Comparison of ENCODE assay signal across 8 cellular contexts in the genomic region with DNA sequence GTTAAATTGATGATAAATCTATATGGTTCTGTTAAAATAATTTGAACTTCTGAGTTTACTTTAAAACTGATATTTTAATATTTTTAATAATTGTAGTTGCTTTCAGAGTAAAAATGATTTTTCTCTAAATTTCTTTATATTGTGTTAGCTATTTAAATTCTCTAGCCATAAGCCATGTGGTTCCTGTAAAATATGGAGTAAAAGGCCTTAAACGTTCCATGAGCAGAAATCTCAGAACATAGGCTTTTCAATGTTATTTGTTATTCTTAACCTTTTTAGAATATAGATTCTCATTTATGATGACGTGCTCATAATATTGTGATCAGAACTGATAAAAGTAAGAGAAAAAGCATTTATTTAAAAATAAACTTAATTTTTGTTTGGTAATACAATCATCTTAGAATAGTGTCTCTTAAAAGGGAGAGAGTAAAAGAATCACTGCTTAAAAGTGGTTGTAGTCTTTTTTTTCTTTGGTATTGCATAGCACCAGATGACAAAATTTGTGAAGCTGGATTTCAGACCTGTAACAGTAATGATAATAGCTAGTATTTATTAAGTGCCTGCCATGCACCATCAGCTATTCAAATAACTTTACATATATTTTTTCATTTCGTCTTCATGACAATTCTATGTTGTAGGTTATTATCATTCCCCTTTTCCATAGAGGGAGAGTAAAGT.
DNase-seq lines count a peak whose midpoint lies in the region; FAIRE-seq and TF ChIP-seq lines count a peak whose summit lies in the region.

No MANE protein-coding gene starts in this region.

- H3K27me3 ChIP-seq in rectal smooth muscle tissue (ENCODE audit: control insufficient read depth, insufficient read depth, low read length) = no peaks in the 10 kb centered on the region

- peaks cover 34% of the 10 kb centered on the region for H3K4me1 Mint-ChIP-seq in activated naive CD4-positive, alpha-beta T cell treated with anti-CD3 and anti-CD28 coated beads, Interleukin-2, amount 10 ng/mL, durations not matched to agents 7 days and 5 days

- H3K36me3 ChIP-seq in rectal smooth muscle tissue (ENCODE audit: control insufficient read depth, insufficient read depth, low read length) = no peaks in the 10 kb centered on the region

- H3K27ac ChIP-seq in rectal smooth muscle tissue (ENCODE audit: low read depth, low read length) = peak overlapping the region; percentile 98

- H3K27ac Mint-ChIP-seq in activated naive CD4-positive, alpha-beta T cell treated with anti-CD3 and anti-CD28 coated beads, Interleukin-2, amount 10 ng/mL, durations not matched to agents 7 days and 5 days = no peak overlapping the region

- H3K9me3 Mint-ChIP-seq in activated naive CD4-positive, alpha-beta T cell treated with anti-CD3 and anti-CD28 coated beads, Interleukin-2, amount 10 ng/mL, durations not matched to agents 7 days and 5 days = no peaks in the 10 kb centered on the region

- peaks cover 23% of the 10 kb centered on the region for H3K27me3 Mint-ChIP-seq in activated naive CD4-positive, alpha-beta T cell treated with anti-CD3 and anti-CD28 coated beads, Interleukin-2, amount 10 ng/mL, durations not matched to agents 7 days and 5 days

- peak; percentile 30 for DNase-seq in RKO (ENCODE audit: low spot score)
- DNase-seq in fibroblast of pulmonary artery (ENCODE audit: low read depth) = no peak
- no peak for DNase-seq in anterior cingulate cortex (lab: John Stamatoyannopoulos, UW)
- no peak for DNase-seq in GM19239 (ENCODE audit: insufficient read length, low spot score)
- DNase-seq in islet precursor cell = no peak
- no peak for DNase-seq in activated naive CD4-positive, alpha-beta T cell treated with anti-CD3 and anti-CD28 coated beads, Interleukin-2, amount 10 ng/mL, durations not matched to agents 7 days and 5 days

- peak; percentile 84 for FAIRE-seq in G401.6 (lab: Jason Lieb, UNC)
- no peak for FAIRE-seq in GM19239 (lab: Jason Lieb, UNC)

- H3K4me3 ChIP-seq in fibroblast of pulmonary artery (replicated peaks; ENCODE audit: low read depth, low read length) (peak overlapping the region; percentile 98), rectal smooth muscle tissue (ENCODE audit: low read length) (peak overlapping the region; percentile 98)

- no peaks in the 10 kb centered on the region for H3K36me3 Mint-ChIP-seq in activated naive CD4-positive, alpha-beta T cell treated with anti-CD3 and anti-CD28 coated beads, Interleukin-2, amount 10 ng/mL, durations not matched to agents 7 days and 5 days

- TF ChIP-seq CTCF in fibroblast of pulmonary artery (IDR thresholded peaks at IDR 0.05; ENCODE audit: low read length, missing control alignments) = no peak

- no peak overlapping the region for H3K4me3 Mint-ChIP-seq in activated naive CD4-positive, alpha-beta T cell treated with anti-CD3 and anti-CD28 coated beads, Interleukin-2, amount 10 ng/mL, durations not matched to agents 7 days and 5 days

- CTCF ChIA-PET in activated naive CD4-positive, alpha-beta T cell treated with anti-CD3 and anti-CD28 coated beads, Interleukin-2, amount 10 ng/mL, durations not matched to agents 7 days and 5 days (lab: Charles Lee) = no interaction called here

- H3K9ac ChIP-seq in rectal smooth muscle tissue (ENCODE audit: low read length) = no peak overlapping the region

- H3K4me1 ChIP-seq in rectal smooth muscle tissue (ENCODE audit: control insufficient read depth, insufficient read depth, low read length) = peaks cover 12% of the 10 kb centered on the region
